Comparison of ENCODE assay signal across 9 cellular contexts in genomic region chr2:232551776-232552175, GRCh38. TPM values are rescaled to one million over a fixed set of nuclear protein-coding genes. Genes with fewer than 3 reads are reported as not detected.
DNase-seq lines count a peak whose midpoint lies in the region; ATAC-seq, FAIRE-seq and TF ChIP-seq lines count a peak whose summit lies in the region.
"Had no signal": no experiment of that assay in that cellular context is flagged by ENCODE, and none has a peak within 500 bp of the region (broad histone marks: within the 10 kb centered on the region; RNA-seq: fewer than 3 reads in every experiment).

No MANE protein-coding gene starts in this region.

- BruUV-seq in K562 (replicated peaks; lab: Mats Ljungman, UMichigan) = no TSS peak

- FAIRE-seq in K562 (lab: Jason Lieb, UNC) = no peak

- 78% methylated on average over 4 of the region's 4 CpGs for WGBS in K562 (ENCODE audit: insufficient coverage, low coverage, missing lambda C conversion rate)
- WGBS in mesodermal cell (ENCODE audit: insufficient coverage in 2 of 2), 2 experiments = 89 to 95% methylated on average over 4 of the region's 4 CpGs

- POLR2A ChIA-PET in K562 (lab: Yijun Ruan, JAX) = interaction anchor here (1.0 to 1.5 kb wide), 3 partner anchors 10 to 27 kb away, joined by 3 read pairs; no protein-coding TSS in a partner anchor

- H4K20me1 ChIP-seq in K562 (replicated peaks; ENCODE audit: control insufficient read depth, insufficient read depth, low read length) = no peaks in the 10 kb centered on the region

- H3K79me2 ChIP-seq in K562 (ENCODE audit: control insufficient read depth, insufficient read depth, low read length) = peaks cover 72% of the 10 kb centered on the region

- ATAC-seq in left ventricle myocardium superior = no peak
- no peak for ATAC-seq in K562
- ATAC-seq in GM21515 (IDR thresholded peaks at IDR 0.05; ENCODE audit: unreplicated experiment) = no peak

- no peak for DNase-seq in right atrium auricular region (ENCODE audit: low spot score)
- DNase-seq in left ventricle myocardium superior = no peak
- no peak for DNase-seq in K562 (ENCODE audit: extremely low read depth in 1 of 4, low spot score in 3 of 4)
- DNase-seq in GM13977 (ENCODE audit: low spot score) = no peak
- DNase-seq in uterus = no peak
- no peak for DNase-seq in NCI-H2196 treated with DMSO at 0.1 percent for 48 hours (lab: John Stamatoyannopoulos, UW; ENCODE audit: unreplicated experiment)
- DNase-seq: SHP77 had no signal

- no peak for TF ChIP-seq RAD21 in K562 (CRISPR knock-in tag; conservative IDR thresholded peaks at IDR 0.05 in 1 of 2, IDR thresholded peaks at IDR 0.05 in 1 of 2)

- H3K27me3 ChIP-seq in right atrium auricular region (no peaks in the 10 kb centered on the region), K562 (ENCODE audit: control insufficient read depth in 2 of 2, insufficient read depth in 2 of 2, low read length in 2 of 2) (no peaks in the 10 kb centered on the region), uterus (no peaks in the 10 kb centered on the region)

- peak overlapping the region; percentile 96 for H3K4me2 ChIP-seq in K562 (ENCODE audit: insufficient read depth, low read length)

- peaks cover 13% of the 10 kb centered on the region for H3K36me3 ChIP-seq in right atrium auricular region
- H3K36me3 ChIP-seq in K562 (ENCODE audit: control insufficient read depth, insufficient read depth, low read length) = peaks cover 39% of the 10 kb centered on the region; the same call in 2 of the 3 replicates
- H3K36me3 ChIP-seq in mesodermal cell (ENCODE audit: control insufficient read depth, insufficient read depth, low read length) = peaks cover 62% of the 10 kb centered on the region
- H3K36me3 ChIP-seq in uterus = no peaks in the 10 kb centered on the region

- CTCF ChIA-PET in K562 (lab: Yijun Ruan, JAX; ENCODE audit: low intra/inter-chr PET ratio) = no interaction called here

- TF ChIP-seq POLR2A in K562 (conservative IDR thresholded peaks at IDR 0.05) = no peak
- TF ChIP-seq POLR2A in uterus (IDR thresholded peaks at IDR 0.05) = no peak

- TF ChIP-seq CTCF in right atrium auricular region (IDR thresholded peaks at IDR 0.05) (no peak), K562 (IDR thresholded peaks at IDR 0.05 in 2 of 3, conservative IDR thresholded peaks at IDR 0.05 in 1 of 3; ENCODE audit: insufficient read depth in 2 of 3, low read depth in 1 of 3, low read length in 3 of 3) (no peak), GM13977 (IDR thresholded peaks at IDR 0.05; ENCODE audit: extremely low read depth, insufficient read depth, missing control alignments) (no peak), uterus (IDR thresholded peaks at IDR 0.05) (no peak)

- H3K4me1 ChIP-seq in right atrium auricular region (peaks cover 0 to 24% of the 10 kb centered on the region in 2 donors), K562 (replicated peaks in 1 of 2; ENCODE audit: control insufficient read depth in 2 of 2, insufficient read depth in 2 of 2, low read length in 2 of 2) (peaks cover 4 to 6% of the 10 kb centered on the region in 2 experiments; a peak in 2 of 5 replicates), mesodermal cell (ENCODE audit: control insufficient read depth, insufficient read depth, low read length, poor library complexity, severe bottlenecking) (peaks cover 2% of the 10 kb centered on the region), uterus (peaks cover 5 to 11% of the 10 kb centered on the region in 2 donors)

- intact Hi-C loops in left ventricle myocardium superior (cut with micrococcal nuclease) = no loop called here
- intact Hi-C loops in K562 (cut with micrococcal nuclease) = no loop called here
- intact Hi-C loops in uterus (cut with DNase I; ENCODE audit: low total_unique reads) = no loop called here

- H2AFZ ChIP-seq in K562 (ENCODE audit: low read depth, low read length) = 0 out of 2 replicates have a peak overlapping the region, but pooled peaks have one; percentile 79

- peak overlapping the region; percentile 71 to 76 for H3K4me3 ChIP-seq in right atrium auricular region
- peak overlapping the region; percentile 59 for H3K4me3 ChIP-seq in K562
- peak overlapping the region; percentile 80 for H3K4me3 ChIP-seq in mesodermal cell (ENCODE audit: extremely low read depth, insufficient read depth, low read length, poor library complexity, severe bottlenecking)
- H3K4me3 ChIP-seq in uterus = peak overlapping the region in 1 of 2 donors; percentile 96

- no peaks in the 10 kb centered on the region for H3K9me1 ChIP-seq in K562 (ENCODE audit: control insufficient read depth, insufficient read depth, low read length)

- peak overlapping the region in 1 of 2 experiments; percentile 86; a peak in 2 of 4 replicates for H3K9ac ChIP-seq in K562 (ENCODE audit: insufficient read depth in 1 of 2, low read depth in 2 of 2, low read length in 2 of 2)

- peaks cover 0 to 5% of the 10 kb centered on the region in 2 donors for H3K9me3 ChIP-seq in right atrium auricular region
- no peaks in the 10 kb centered on the region; the same call in 1 of the 2 replicates for H3K9me3 ChIP-seq in K562 (replicated peaks; ENCODE audit: control insufficient read depth, insufficient read depth, low read depth, low read length)
- no peaks in the 10 kb centered on the region for H3K9me3 ChIP-seq in mesodermal cell (ENCODE audit: control insufficient read depth, low read length)
- no peaks in the 10 kb centered on the region for H3K9me3 ChIP-seq in uterus

- no peak overlapping the region for H3K27ac ChIP-seq in right atrium auricular region
- H3K27ac ChIP-seq in K562 (ENCODE audit: extremely low read depth, low read depth, low read length) = no peak overlapping the region; the same call in 2 of the 3 replicates
- peak overlapping the region; percentile 99 for H3K27ac ChIP-seq in mesodermal cell (ENCODE audit: low read depth, low read length, severe bottlenecking)
- peak overlapping the region in 1 of 2 donors; percentile 93 for H3K27ac ChIP-seq in uterus

- no peak for TF ChIP-seq EP300 in K562 (IDR thresholded peaks at IDR 0.05; ENCODE audit: low read length)

- in situ Hi-C loops in K562 (cut with MboI) = no loop called here
- in situ Hi-C loops in GM13977 (cut with MboI; ENCODE audit: low pct_unique_long_range_greater_than_20kb, low sequenced_read_pairs, unreplicated experiment) = no loop called here

RNA-seq across cellular contexts. Expression of gene EIF4E2, which starts 1.3 kb away (rescaled TPM):
- 10 to 100 TPM; 23.3 to 23.4 TPM for total RNA-seq in right atrium auricular region
- total RNA-seq in left ventricle myocardium superior = 40.7 TPM
- 27.4 and 63.2 TPM in 2 replicates for total RNA-seq in K562 (2011; cell fraction: chromatin; rRNA removed; ENCODE audit: low replicate concordance)
- total RNA-seq in K562 (2011; cell fraction: nucleolus; rRNA removed) = 23.7 and 30.0 TPM in 2 replicates
- total RNA-seq in K562 (2011; cell fraction: nucleoplasm; rRNA removed) = 38.7 and 47.6 TPM in 2 replicates
- total RNA-seq in K562 (2014; rRNA removed) = 63.5 and 82.7 TPM in 2 replicates
- total RNA-seq in K562 (2014; rRNA removed; fragmentation: Illumina TruSeq; extraction: Trizol) = 81.0 and 96.4 TPM in 2 replicates
- total RNA-seq in K562 (2015; rRNA removed; fragmentation: Illumina TruSeq; extraction: Trizol) = 89.7 and 104 TPM in 2 replicates
- total RNA-seq in K562 (2021) = 51.3 and 53.9 TPM in 2 replicates
- 17.8 and 33.9 TPM in 2 replicates for polyA plus RNA-seq in K562 (2011; rRNA removed)
- 23.0 and 25.1 TPM in 2 replicates for polyA plus RNA-seq in K562 (2011; cell fraction: cytosol; rRNA removed)
- 35.6 and 40.4 TPM in 2 replicates for polyA plus RNA-seq in K562 (2011; cell fraction: nucleus; rRNA removed)
- 41.0 and 76.0 TPM in 2 replicates for polyA plus RNA-seq in K562 (2012)
- polyA plus RNA-seq in K562 (2014; fragmentation: Illumina TruSeq; extraction: Trizol) = 85.4 and 89.1 TPM in 2 replicates
- polyA plus RNA-seq in K562 (2014; fragmentation: Nextera tagmentation; extraction: Ambion mirVana) = 100 to 1,000 TPM in 1 of 2 experiments, 10 to 100 TPM in 1; 77.5 to 169 TPM
- polyA plus RNA-seq in K562 (2014; rRNA removed) = 49.3 and 54.4 TPM in 2 replicates
- polyA minus RNA-seq in K562 (2011; rRNA and poly(A)+ RNA removed) = 19.9 and 20.6 TPM in 2 replicates
- polyA minus RNA-seq in K562 (2011; cell fraction: cytosol; rRNA and poly(A)+ RNA removed) = 8.9 and 12.3 TPM in 2 replicates
- polyA minus RNA-seq in K562 (2011; cell fraction: nucleus; rRNA and poly(A)+ RNA removed) = 11.4 and 28.1 TPM in 2 replicates
- 120 TPM for polyA plus RNA-seq in mesodermal cell (2013, experiment 1 of 2)
- polyA plus RNA-seq in mesodermal cell (2013, experiment 2 of 2) = 130 TPM
- total RNA-seq in uterus = 100 to 1,000 TPM in 1 of 4 donors, 10 to 100 TPM in 3; 24.3 to 195 (median 56.6) TPM

RNA-seq across cellular contexts. Expression of gene TIGD1, which starts 1.4 kb away (rescaled TPM):
- 1 to 10 TPM; 1.7 to 2.0 TPM for total RNA-seq in right atrium auricular region
- total RNA-seq in left ventricle myocardium superior = 1.7 TPM
- 21.5 and 44.0 TPM in 2 replicates for total RNA-seq in K562 (2011; cell fraction: chromatin; rRNA removed; ENCODE audit: low replicate concordance)
- total RNA-seq in K562 (2011; cell fraction: nucleolus; rRNA removed) = 17.1 and 20.8 TPM in 2 replicates
- total RNA-seq in K562 (2011; cell fraction: nucleoplasm; rRNA removed) = 17.3 and 24.3 TPM in 2 replicates
- 5.4 and 6.4 TPM in 2 replicates for total RNA-seq in K562 (2014; rRNA removed)
- total RNA-seq in K562 (2014; rRNA removed; fragmentation: Illumina TruSeq; extraction: Trizol) = 7.7 and 8.9 TPM in 2 replicates
- total RNA-seq in K562 (2015; rRNA removed; fragmentation: Illumina TruSeq; extraction: Trizol) = 6.3 and 6.4 TPM in 2 replicates
- total RNA-seq in K562 (2021) = 7.0 and 7.1 TPM in 2 replicates
- 9.8 TPM in 2 replicates for polyA plus RNA-seq in K562 (2011; rRNA removed)
- 3.9 and 7.2 TPM in 2 replicates for polyA plus RNA-seq in K562 (2011; cell fraction: cytosol; rRNA removed)
- 22.4 and 25.0 TPM in 2 replicates for polyA plus RNA-seq in K562 (2011; cell fraction: nucleus; rRNA removed)
- 3.9 and 7.4 TPM in 2 replicates for polyA plus RNA-seq in K562 (2012)
- polyA plus RNA-seq in K562 (2014; fragmentation: Illumina TruSeq; extraction: Trizol) = 6.6 and 7.0 TPM in 2 replicates
- polyA plus RNA-seq in K562 (2014; fragmentation: Nextera tagmentation; extraction: Ambion mirVana) = 1 to 10 TPM; 2.0 to 5.4 TPM
- polyA plus RNA-seq in K562 (2014; rRNA removed) = 9.0 and 10.1 TPM in 2 replicates
- polyA minus RNA-seq in K562 (2011; rRNA and poly(A)+ RNA removed) = 10.9 and 13.6 TPM in 2 replicates
- polyA minus RNA-seq in K562 (2011; cell fraction: cytosol; rRNA and poly(A)+ RNA removed) = 3.1 and 3.2 TPM in 2 replicates
- 16.4 and 27.3 TPM in 2 replicates for polyA minus RNA-seq in K562 (2011; cell fraction: nucleus; rRNA and poly(A)+ RNA removed)
- 4.2 TPM for polyA plus RNA-seq in mesodermal cell (2013, experiment 1 of 2)
- 5.3 TPM for polyA plus RNA-seq in mesodermal cell (2013, experiment 2 of 2)
- total RNA-seq in uterus = 1 to 10 TPM; 4.6 to 8.5 (median 5.0) TPM

RNA-seq across cellular contexts. Expression of gene CHRNG, which starts 12.3 kb away (rescaled TPM):
- not detected for total RNA-seq in right atrium auricular region
- not detected for total RNA-seq in left ventricle myocardium superior
- not detected in 2 replicates for total RNA-seq in K562 (2011; cell fraction: chromatin; rRNA removed; ENCODE audit: low replicate concordance)
- total RNA-seq in K562 (2011; cell fraction: nucleolus; rRNA removed) = not detected in 2 replicates
- not detected in 2 replicates for total RNA-seq in K562 (2011; cell fraction: nucleoplasm; rRNA removed)
- total RNA-seq in K562 (2014; rRNA removed) = not detected in 2 replicates
- not detected in 2 replicates for total RNA-seq in K562 (2014; rRNA removed; fragmentation: Illumina TruSeq; extraction: Trizol)
- not detected in 2 replicates for total RNA-seq in K562 (2015; rRNA removed; fragmentation: Illumina TruSeq; extraction: Trizol)
- not detected in 2 replicates for total RNA-seq in K562 (2021)
- polyA plus RNA-seq in K562 (2011; rRNA removed) = not detected in 2 replicates
- polyA plus RNA-seq in K562 (2011; cell fraction: cytosol; rRNA removed) = not detected in 2 replicates
- not detected in 2 replicates for polyA plus RNA-seq in K562 (2011; cell fraction: nucleus; rRNA removed)
- 0.07 TPM in 1 of 2 replicates, not detected in the other for polyA plus RNA-seq in K562 (2012)
- not detected in 2 replicates for polyA plus RNA-seq in K562 (2014; fragmentation: Illumina TruSeq; extraction: Trizol)
- not detected for polyA plus RNA-seq in K562 (2014; fragmentation: Nextera tagmentation; extraction: Ambion mirVana)
- not detected in 2 replicates for polyA plus RNA-seq in K562 (2014; rRNA removed)
- polyA minus RNA-seq in K562 (2011; rRNA and poly(A)+ RNA removed) = not detected in 2 replicates
- not detected in 2 replicates for polyA minus RNA-seq in K562 (2011; cell fraction: cytosol; rRNA and poly(A)+ RNA removed)
- polyA minus RNA-seq in K562 (2011; cell fraction: nucleus; rRNA and poly(A)+ RNA removed) = not detected in 2 replicates
- polyA plus RNA-seq in mesodermal cell (2013, experiment 1 of 2) = not detected
- not detected for polyA plus RNA-seq in mesodermal cell (2013, experiment 2 of 2)
- not detected for total RNA-seq in uterus

RNA-seq across cellular contexts. Expression of gene CHRND, which starts 25.8 kb away (rescaled TPM):
- total RNA-seq in right atrium auricular region = under 1 TPM in 1 of 2 donors, not detected in 1; 0.19 TPM
- not detected for total RNA-seq in left ventricle myocardium superior
- total RNA-seq in K562 (2011; cell fraction: chromatin; rRNA removed; ENCODE audit: low replicate concordance) = not detected in 2 replicates
- not detected in 2 replicates for total RNA-seq in K562 (2011; cell fraction: nucleolus; rRNA removed)
- not detected in 2 replicates for total RNA-seq in K562 (2011; cell fraction: nucleoplasm; rRNA removed)
- total RNA-seq in K562 (2014; rRNA removed) = not detected in 2 replicates
- total RNA-seq in K562 (2014; rRNA removed; fragmentation: Illumina TruSeq; extraction: Trizol) = not detected in 2 replicates
- total RNA-seq in K562 (2015; rRNA removed; fragmentation: Illumina TruSeq; extraction: Trizol) = not detected in 2 replicates
- not detected in 2 replicates for total RNA-seq in K562 (2021)
- polyA plus RNA-seq in K562 (2011; rRNA removed) = not detected in 2 replicates
- not detected in 2 replicates for polyA plus RNA-seq in K562 (2011; cell fraction: cytosol; rRNA removed)
- polyA plus RNA-seq in K562 (2011; cell fraction: nucleus; rRNA removed) = not detected in 2 replicates
- not detected in 2 replicates for polyA plus RNA-seq in K562 (2012)
- not detected in 2 replicates for polyA plus RNA-seq in K562 (2014; fragmentation: Illumina TruSeq; extraction: Trizol)
- polyA plus RNA-seq in K562 (2014; fragmentation: Nextera tagmentation; extraction: Ambion mirVana) = not detected
- polyA plus RNA-seq in K562 (2014; rRNA removed) = not detected in 2 replicates
- not detected in 2 replicates for polyA minus RNA-seq in K562 (2011; rRNA and poly(A)+ RNA removed)
- not detected in 2 replicates for polyA minus RNA-seq in K562 (2011; cell fraction: cytosol; rRNA and poly(A)+ RNA removed)
- not detected in 2 replicates for polyA minus RNA-seq in K562 (2011; cell fraction: nucleus; rRNA and poly(A)+ RNA removed)
- not detected for polyA plus RNA-seq in mesodermal cell (2013, experiment 1 of 2)
- not detected for polyA plus RNA-seq in mesodermal cell (2013, experiment 2 of 2)
- total RNA-seq in uterus = not detected

RNA-seq across cellular contexts. Expression of gene PRSS56, which starts 31.6 kb away (rescaled TPM):
- total RNA-seq in right atrium auricular region (under 1 TPM in 1 of 2 donors, not detected in 1; 0.20 TPM), left ventricle myocardium superior (0.15 TPM), K562 (2014; rRNA removed) (not detected in 2 replicates), K562 (2014; rRNA removed; fragmentation: Illumina TruSeq; extraction: Trizol) (not detected in 2 replicates), K562 (2015; rRNA removed; fragmentation: Illumina TruSeq; extraction: Trizol) (not detected in 2 replicates), K562 (2021) (not detected in 2 replicates), uterus (not detected)
- not detected in 2 replicates for total RNA-seq in K562 (2011; cell fraction: chromatin; rRNA removed; ENCODE audit: low replicate concordance)
- not detected in 2 replicates for total RNA-seq in K562 (2011; cell fraction: nucleolus; rRNA removed)
- total RNA-seq in K562 (2011; cell fraction: nucleoplasm; rRNA removed) = not detected in 2 replicates
- polyA plus RNA-seq in K562 (2011; rRNA removed) (not detected in 2 replicates), K562 (2014; fragmentation: Illumina TruSeq; extraction: Trizol) (not detected in 2 replicates), K562 (2014; fragmentation: Nextera tagmentation; extraction: Ambion mirVana) (not detected), K562 (2014; rRNA removed) (not detected in 2 replicates)
- not detected in 2 replicates for polyA plus RNA-seq in K562 (2011; cell fraction: cytosol; rRNA removed)
- not detected in 2 replicates for polyA plus RNA-seq in K562 (2011; cell fraction: nucleus; rRNA removed)
- not detected in 2 replicates for polyA plus RNA-seq in K562 (2012)
- polyA minus RNA-seq in K562 (2011; rRNA and poly(A)+ RNA removed) = not detected in 2 replicates
- polyA minus RNA-seq in K562 (2011; cell fraction: cytosol; rRNA and poly(A)+ RNA removed) = not detected in 2 replicates
- not detected in 2 replicates for polyA minus RNA-seq in K562 (2011; cell fraction: nucleus; rRNA and poly(A)+ RNA removed)
- polyA plus RNA-seq in mesodermal cell (2013, experiment 1 of 2) = not detected
- 0.15 TPM for polyA plus RNA-seq in mesodermal cell (2013, experiment 2 of 2)
